ENCODE assay signal across 20 cellular contexts in the genomic region with DNA sequence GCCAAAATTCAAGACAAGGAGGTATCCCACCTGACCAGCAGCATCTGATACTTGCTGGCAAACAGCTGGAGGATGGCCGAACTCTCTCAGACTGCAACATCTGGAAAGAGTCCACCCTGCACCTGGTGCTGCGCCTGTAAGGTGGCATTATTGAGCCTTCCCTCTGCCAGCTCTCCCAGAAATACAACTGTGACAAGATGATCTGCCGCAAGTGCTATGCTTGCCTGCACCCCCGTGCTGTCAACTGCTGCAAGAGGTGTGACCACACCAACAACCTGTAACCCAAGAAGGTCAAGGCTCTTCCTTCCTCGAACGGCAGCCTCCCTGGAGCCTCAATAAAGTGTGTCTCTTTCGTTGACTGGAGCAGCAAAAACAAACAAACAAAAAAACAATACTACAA. TPM values are rescaled to one million over a fixed set of nuclear protein-coding genes. Genes with fewer than 3 reads are reported as not detected.
DNase-seq lines count a peak whose midpoint lies in the region; ATAC-seq and TF ChIP-seq lines count a peak whose summit lies in the region.
"Had no signal": no experiment of that assay in that cellular context is flagged by ENCODE, and none has a peak within 500 bp of the region (broad histone marks: within the 10 kb centered on the region; RNA-seq: fewer than 3 reads in every experiment).

No MANE protein-coding gene starts in this region.

- H3K36me3 ChIP-seq in esophagus muscularis mucosa (no peaks in the 10 kb centered on the region), neural progenitor cell (no peaks in the 10 kb centered on the region)
- H3K36me3 ChIP-seq: BE2C, SJCRH30, tibial nerve had no signal

- H3K36me3 Mint-ChIP-seq in neural progenitor cell: peaks cover 6% of the 10 kb centered on the region

- H3K4me2 ChIP-seq in neural progenitor cell: no peak overlapping the region

- no peak for ATAC-seq in HG03097 (IDR thresholded peaks at IDR 0.05; ENCODE audit: low FRiP score, unreplicated experiment)
- ATAC-seq: activated CD8-positive, alpha-beta T cell treated with anti-CD3 and anti-CD28 coated beads for 36 hours; body of pancreas; stimulated activated naive CD8-positive, alpha-beta T cell treated with anti-CD3 and anti-CD28 coated beads, Interleukin-15, Interleukin-2, amounts not matched to agents 100 U/mL and 50 U/mL, for 24 hours; T-helper 17 cell had no signal

- H3K9ac ChIP-seq in neural progenitor cell: no peak overlapping the region

- intact Hi-C loops in esophagus muscularis mucosa (cut with DNase I): no loop called here

- H3K27ac Mint-ChIP-seq in neural progenitor cell: peak overlapping the region; percentile 46
- H3K27ac Mint-ChIP-seq: activated CD8-positive, alpha-beta T cell treated with anti-CD3 and anti-CD28 coated beads for 36 hours; activated naive CD8-positive, alpha-beta T cell treated with anti-CD3 and anti-CD28 coated beads for 36 hours; T-helper 17 cell had no signal

- H3F3A ChIP-seq in neural progenitor cell (ENCODE audit: low read depth): peaks cover 9% of the 10 kb centered on the region

- H2AFZ ChIP-seq in neural progenitor cell (replicated peaks): no peak overlapping the region

- H3K9me3 ChIP-seq in esophagus muscularis mucosa: no peaks in the 10 kb centered on the region
- H3K9me3 ChIP-seq in neural progenitor cell (ENCODE audit: low read depth): no peaks in the 10 kb centered on the region
- H3K9me3 ChIP-seq: BE2C, body of pancreas, SJCRH30, tibial nerve had no signal

- H4K20me1 ChIP-seq in neural progenitor cell (ENCODE audit: low read depth): peaks cover 21% of the 10 kb centered on the region

- H3K4me3 ChIP-seq in esophagus muscularis mucosa: no peak overlapping the region
- no peak overlapping the region for H3K4me3 ChIP-seq in neural progenitor cell
- H3K4me3 ChIP-seq: body of pancreas, SJCRH30, tibial nerve had no signal

- H3K27ac ChIP-seq in esophagus muscularis mucosa (replicated peaks in 1 of 4) (peak overlapping the region; percentile 96 to 100 (median 97)), neural progenitor cell (no peak overlapping the region)
- H3K27ac ChIP-seq: 22Rv1, body of pancreas, SJCRH30, tibial nerve had no signal

- WGBS in esophagus muscularis mucosa: 95% methylated on average over 6 of the region's 7 CpGs

- no peaks in the 10 kb centered on the region for H3K9me3 Mint-ChIP-seq in neural progenitor cell
- H3K9me3 Mint-ChIP-seq: activated CD8-positive, alpha-beta T cell treated with anti-CD3 and anti-CD28 coated beads for 36 hours; activated naive CD8-positive, alpha-beta T cell treated with anti-CD3 and anti-CD28 coated beads for 36 hours had no signal

- H3K4me3 Mint-ChIP-seq in neural progenitor cell: no peak overlapping the region
- H3K4me3 Mint-ChIP-seq: activated CD8-positive, alpha-beta T cell treated with anti-CD3 and anti-CD28 coated beads for 36 hours; activated naive CD8-positive, alpha-beta T cell treated with anti-CD3 and anti-CD28 coated beads for 36 hours; T-helper 17 cell had no signal

- no peak for TF ChIP-seq POLR2A in esophagus muscularis mucosa (IDR thresholded peaks at IDR 0.05; ENCODE audit: low read depth)

- peaks cover 9% of the 10 kb centered on the region for H3K27me3 Mint-ChIP-seq in neural progenitor cell (ENCODE audit: insufficient read depth, low read depth)
- H3K27me3 Mint-ChIP-seq: activated CD8-positive, alpha-beta T cell treated with anti-CD3 and anti-CD28 coated beads for 36 hours; activated naive CD8-positive, alpha-beta T cell treated with anti-CD3 and anti-CD28 coated beads for 36 hours; T-helper 17 cell had no signal

- peak; percentile 30 for DNase-seq in NCI-H1105 treated with DMSO at 0.1 percent for 48 hours (lab: John Stamatoyannopoulos, UW)
- no peak for DNase-seq in NCI-H1105 (lab: John Stamatoyannopoulos, UW)
- peak; percentile 82 for DNase-seq in NCI-H524 treated with DMSO at 0.1 percent for 48 hours (lab: John Stamatoyannopoulos, UW)
- DNase-seq in esophagus muscularis mucosa (ENCODE audit: extremely low spot score): no peak
- no peak for DNase-seq in neural progenitor cell (ENCODE audit: low spot score)
- no peak for DNase-seq in NCI-H1417 (lab: John Stamatoyannopoulos, UW)
- no peak for DNase-seq in MV-4-11 (lab: John Stamatoyannopoulos, UW)
- DNase-seq: activated CD4-positive, CD25-positive, alpha-beta regulatory T cell; activated CD8-positive, alpha-beta T cell treated with anti-CD3 and anti-CD28 coated beads for 36 hours; activated naive CD8-positive, alpha-beta T cell treated with anti-CD3 and anti-CD28 coated beads for 36 hours; BE2C; NCI-H1048; stimulated activated CD4-positive, alpha-beta T cell treated with anti-CD3 and anti-CD28 coated beads, Interleukin-2, amount 100 ng/mL, for 24 hours; stimulated activated naive CD8-positive, alpha-beta T cell treated with anti-CD3 and anti-CD28 coated beads, Interleukin-15, Interleukin-2, amounts not matched to agents 100 U/mL and 50 U/mL, for 24 hours; T-helper 17 cell had no signal

- H3K4me1 ChIP-seq in esophagus muscularis mucosa (peaks cover 7 to 52% (median 45%) of the 10 kb centered on the region in 4 donors), neural progenitor cell (no peaks in the 10 kb centered on the region)
- H3K4me1 ChIP-seq: BE2C had no signal

- no peaks in the 10 kb centered on the region for H3K27me3 ChIP-seq in esophagus muscularis mucosa
- no peaks in the 10 kb centered on the region for H3K27me3 ChIP-seq in neural progenitor cell
- H3K27me3 ChIP-seq: BE2C, body of pancreas, SJCRH30, tibial nerve had no signal

- H3K4me1 Mint-ChIP-seq in neural progenitor cell: peaks cover 15% of the 10 kb centered on the region

- no peak for TF ChIP-seq EP300 in esophagus muscularis mucosa (IDR thresholded peaks at IDR 0.05)

- H3K79me2 ChIP-seq in neural progenitor cell (ENCODE audit: low read depth): peaks cover 23% of the 10 kb centered on the region

- TF ChIP-seq CTCF in esophagus muscularis mucosa (IDR thresholded peaks at IDR 0.05) (no peak), neural progenitor cell (IDR thresholded peaks at IDR 0.05) (no peak)

RNA-seq across cellular contexts. Expression of a gene that starts 2.1 kb away (rescaled TPM):
- 10 to 100 TPM; 20.3 to 44.0 (median 31.7) TPM for total RNA-seq in esophagus muscularis mucosa
- 82.1 and 114 TPM in 2 replicates for total RNA-seq in neural progenitor cell (ENCODE audit: low replicate concordance)

Comparison
In these comparisons a context has a peak if more than half of its experiments do, and no peak if none do; other contexts are left out.
1. DNase-seq: peak in NCI-H1105 treated with DMSO at 0.1 percent for 48 hours (single experiment) and NCI-H524 treated with DMSO at 0.1 percent for 48 hours (single experiment); none in NCI-H1105 (single experiment), esophagus muscularis mucosa (single experiment), neural progenitor cell (single experiment), NCI-H1417 (0 of 3) and MV-4-11 (single experiment).